Comparison of ENCODE assay signal across 27 cellular contexts in genomic region chr13:100648354-100648753, GRCh38. TPM values are rescaled to one million over a fixed set of nuclear protein-coding genes. Genes with fewer than 3 reads are reported as not detected.
DNase-seq lines count a peak whose midpoint lies in the region; ATAC-seq, FAIRE-seq and TF ChIP-seq lines count a peak whose summit lies in the region.
"Had no signal": no experiment of that assay in that cellular context is flagged by ENCODE, and none has a peak within 500 bp of the region (broad histone marks: within the 10 kb centered on the region; RNA-seq: fewer than 3 reads in every experiment).

No MANE protein-coding gene starts in this region.

- H4K20me1 ChIP-seq in HepG2 (ENCODE audit: insufficient read depth, low read length) (no peaks in the 10 kb centered on the region), MM.1S (ENCODE audit: insufficient read depth, low read length) (no peaks in the 10 kb centered on the region)

- WGBS in HepG2 (ENCODE audit: low lambda C conversion rate), result 96% methylated on average over 4 of the region's 4 CpGs
- 89% methylated on average over 4 of the region's 4 CpGs for WGBS in right lobe of liver (ENCODE audit: insufficient coverage, low coverage, low lambda C conversion rate, missing lambda C conversion rate)

- CTCF ChIA-PET in HepG2 (lab: Yijun Ruan, JAX; ENCODE audit: low intra/inter-chr PET ratio, low total read pairs), result no interaction called here

- H3K4me3 ChIP-seq in HepG2 (replicated peaks in 1 of 3; ENCODE audit: insufficient read depth in 1 of 3, low read depth in 2 of 3, low read length in 3 of 3) (no peak overlapping the region), right lobe of liver (no peak overlapping the region), MM.1S (ENCODE audit: low read length) (no peak overlapping the region)
- H3K4me3 ChIP-seq: BLaER1, K562, SJSA1 had no signal

- H3K9me3 ChIP-seq in HepG2 (ENCODE audit: low read length) (no peaks in the 10 kb centered on the region), right lobe of liver (no peaks in the 10 kb centered on the region), MM.1S (replicated peaks; ENCODE audit: insufficient read depth, low read length) (no peaks in the 10 kb centered on the region)
- H3K9me3 ChIP-seq: BLaER1, SJSA1 had no signal

- H3K36me3 ChIP-seq in HepG2 (replicated peaks in 1 of 2; ENCODE audit: control insufficient read depth in 1 of 2, insufficient read depth in 2 of 2, low read length in 2 of 2), result peaks cover under 1 to 3% of the 10 kb centered on the region in 2 experiments; a peak in 3 of 5 replicates
- H3K36me3 ChIP-seq in right lobe of liver, result no peaks in the 10 kb centered on the region
- no peaks in the 10 kb centered on the region; the same call in 1 of the 2 replicates for H3K36me3 ChIP-seq in MM.1S (replicated peaks; ENCODE audit: insufficient read depth, low read length)

- H2AFZ ChIP-seq in HepG2 (ENCODE audit: low read length) (no peak overlapping the region), MM.1S (ENCODE audit: low read length) (no peak overlapping the region)

- no peaks in the 10 kb centered on the region for H3F3A ChIP-seq in MM.1S (ENCODE audit: insufficient read depth, low read length)

- TF ChIP-seq RAD21 in HepG2 (CRISPR knock-in tag; IDR thresholded peaks at IDR 0.05), result no peak

- H3K27me3 ChIP-seq in HepG2 (ENCODE audit: control insufficient read depth in 1 of 2, insufficient read depth in 2 of 2, low read length in 2 of 2), result no peaks in the 10 kb centered on the region
- H3K27me3 ChIP-seq in right lobe of liver, result no peaks in the 10 kb centered on the region
- no peaks in the 10 kb centered on the region for H3K27me3 ChIP-seq in MM.1S (replicated peaks; ENCODE audit: insufficient read depth, low read length)
- H3K27me3 ChIP-seq: BLaER1, SJSA1 had no signal

- no peak overlapping the region for H3K9ac ChIP-seq in HepG2 (ENCODE audit: insufficient read depth, low read depth, low read length)
- no peak overlapping the region for H3K9ac ChIP-seq in MM.1S (ENCODE audit: low read length)
- H3K9ac ChIP-seq: BLaER1 had no signal

- H3K4me1 ChIP-seq in HepG2 (ENCODE audit: insufficient read depth, low read length) (no peaks in the 10 kb centered on the region), right lobe of liver (no peaks in the 10 kb centered on the region), MM.1S (ENCODE audit: low read length) (no peaks in the 10 kb centered on the region)
- H3K4me1 ChIP-seq: SJSA1 had no signal

- H3K27ac ChIP-seq in HepG2 (ENCODE audit: extremely low read length, insufficient read depth, low read length), result no peak overlapping the region
- H3K27ac ChIP-seq in right lobe of liver, result no peak overlapping the region
- H3K27ac ChIP-seq in MM.1S (ENCODE audit: low read length), result no peak overlapping the region
- H3K27ac ChIP-seq: BLaER1, HL-60, SJSA1 had no signal

- POLR2A ChIA-PET in HepG2 (lab: Yijun Ruan, JAX), result no interaction called here

- no peaks in the 10 kb centered on the region for H3K9me2 ChIP-seq in MM.1S (replicated peaks; ENCODE audit: insufficient read depth, low read length)

- H3K79me2 ChIP-seq in HepG2 (ENCODE audit: insufficient read depth, low read length), result no peaks in the 10 kb centered on the region
- no peaks in the 10 kb centered on the region for H3K79me2 ChIP-seq in MM.1S (ENCODE audit: low read length)

- no peak for DNase-seq in HepG2 (ENCODE audit: low spot score)
- DNase-seq in right lobe of liver, result no peak
- peak; percentile 66 for DNase-seq in dermis blood vessel endothelial cell
- peak; percentile 27 for DNase-seq in foreskin melanocyte
- no peak for DNase-seq in NK-92 treated with Interleukin-12 subunit alpha and Interleukin-12 subunit beta, amount 100 ng/mL, for 24 hours (lab: John Stamatoyannopoulos, UW)
- no peak for DNase-seq in hepatic stellate cell (ENCODE audit: low spot score)
- no peak for DNase-seq in MM.1S
- DNase-seq: 8988T; ACHN; CD4-positive, CD25-positive, alpha-beta regulatory T cell; DMS153; Kasumi-1; NCI-H1048; NCI-H1417; NCI-H1694; NCI-H2029 treated with DMSO at 0.1 percent for 48 hours; NCI-H446 treated with DMSO at 0.1 percent for 48 hours; NCI-H526; NCI-H82; Right ventricle myocardium superior; RPMI8226 had no signal

- TF ChIP-seq EP300 in HepG2 (IDR thresholded peaks at IDR 0.05; ENCODE audit: low read depth in 2 of 2, low read length in 2 of 2) (no peak), HepG2 (CRISPR knock-in tag; IDR thresholded peaks at IDR 0.05; ENCODE audit: borderline replicate concordance) (no peak)

- ATAC-seq in HepG2, result no peak
- no peak for ATAC-seq in right lobe of liver
- no peak for ATAC-seq in GM21367 (IDR thresholded peaks at IDR 0.05; ENCODE audit: unreplicated experiment)
- ATAC-seq: K562 had no signal

- no TSS peak for BruUV-seq in HepG2 (replicated peaks; lab: Mats Ljungman, UMichigan)

- TF ChIP-seq CTCF in HepG2 (CRISPR knock-in tag; IDR thresholded peaks at IDR 0.05), result no peak
- no peak for TF ChIP-seq CTCF in right lobe of liver (IDR thresholded peaks at IDR 0.05)
- TF ChIP-seq CTCF in MM.1S (IDR thresholded peaks at IDR 0.05; ENCODE audit: low read length), result no peak

- H3K4me2 ChIP-seq in HepG2 (ENCODE audit: low read depth, low read length) (no peak overlapping the region), MM.1S (ENCODE audit: low read depth, low read length) (no peak overlapping the region)
- H3K4me2 ChIP-seq: BLaER1 had no signal

- intact Hi-C loops in HepG2 (cut with micrococcal nuclease; ENCODE audit: unreplicated experiment) (no loop called here), right lobe of liver (cut with DNase I) (no loop called here)

- in situ Hi-C loops in HepG2 (cut with HindIII; ENCODE audit: extremely low pct_ligation_motif_present, low pct_unique_long_range_greater_than_20kb), result no loop called here

- no peak for FAIRE-seq in HepG2 (lab: Jason Lieb, UNC)
- FAIRE-seq: H54, K562 had no signal

- TF ChIP-seq POLR2A in HepG2 (IDR thresholded peaks at IDR 0.05; ENCODE audit: insufficient read depth in 1 of 2, low read depth in 2 of 2, low read length in 2 of 2) (no peak), right lobe of liver (IDR thresholded peaks at IDR 0.05) (no peak)

TF ChIP-seq in HepG2, 621 proteins besides CTCF, POLR2A, EP300 and RAD21 (continues in another document):
- TF ChIP-seq ZNF253 (CRISPR knock-in tag; IDR thresholded peaks at IDR 0.05; ENCODE audit: borderline replicate concordance), result no peak

RNA-seq across cellular contexts. Expression of gene TMTC4, which starts 26.2 kb away (rescaled TPM):
- total RNA-seq in HepG2 (2016; rRNA removed; fragmentation: Illumina TruSeq; extraction: Trizol) (16.2 and 22.6 TPM in 2 replicates), right lobe of liver (10 to 100 TPM; 10.7 to 17.9 (median 14.1) TPM), dermis blood vessel endothelial cell (20.1 and 44.8 TPM in 2 replicates)
- 8.7 and 10.1 TPM in 2 replicates for total RNA-seq in HepG2 (2016; cell fraction: cytosol; rRNA removed; fragmentation: Illumina TruSeq; extraction: Trizol; ENCODE audit: low read depth)
- 16.0 and 25.1 TPM in 2 replicates for total RNA-seq in HepG2 (2016; cell fraction: insoluble cytoplasmic fraction; rRNA removed; fragmentation: Illumina TruSeq; extraction: Trizol)
- total RNA-seq in HepG2 (2016; cell fraction: membrane; rRNA removed; fragmentation: Illumina TruSeq; extraction: Trizol), result 20.3 and 21.0 TPM in 2 replicates
- 30.2 and 35.0 TPM in 2 replicates for total RNA-seq in HepG2 (2016; cell fraction: nucleus; rRNA removed; fragmentation: Illumina TruSeq; extraction: Trizol)
- polyA plus RNA-seq in HepG2 (2011; rRNA removed), result 14.4 and 16.0 TPM in 2 replicates
- 13.7 and 14.9 TPM in 2 replicates for polyA plus RNA-seq in HepG2 (2011; cell fraction: cytosol; rRNA removed)
- 35.7 and 38.1 TPM in 2 replicates for polyA plus RNA-seq in HepG2 (2011; cell fraction: nucleus; rRNA removed)
- polyA plus RNA-seq in HepG2 (2012), result 14.3 and 16.3 TPM in 2 replicates
- polyA plus RNA-seq in HepG2 (2016; cell fraction: cytosol; fragmentation: Illumina TruSeq; extraction: Trizol; ENCODE audit: low read depth), result 6.3 and 7.8 TPM in 2 replicates
- polyA plus RNA-seq in HepG2 (2016; cell fraction: insoluble cytoplasmic fraction; fragmentation: Illumina TruSeq; extraction: Trizol; ENCODE audit: low read depth), result 11.4 and 13.2 TPM in 2 replicates
- polyA plus RNA-seq in HepG2 (2016; cell fraction: membrane; fragmentation: Illumina TruSeq; extraction: Trizol; ENCODE audit: low read depth), result 12.5 and 12.8 TPM in 2 replicates
- 30.9 and 32.8 TPM in 2 replicates for polyA plus RNA-seq in HepG2 (2016; cell fraction: nucleus; fragmentation: Illumina TruSeq; extraction: Trizol; ENCODE audit: insufficient read depth, low read depth)
- 21.4 and 23.9 TPM in 2 replicates for polyA minus RNA-seq in HepG2 (2011; rRNA and poly(A)+ RNA removed; ENCODE audit: low replicate concordance)
- polyA minus RNA-seq in HepG2 (2011; cell fraction: cytosol; rRNA and poly(A)+ RNA removed), result 13.1 and 14.7 TPM in 2 replicates
- 33.5 and 38.2 TPM in 2 replicates for polyA minus RNA-seq in HepG2 (2011; cell fraction: nucleus; rRNA and poly(A)+ RNA removed)

RNA-seq across cellular contexts. Expression of gene GGACT, which starts 59.8 kb away (rescaled TPM):
- 1.6 and 1.9 TPM in 2 replicates for total RNA-seq in HepG2 (2016; rRNA removed; fragmentation: Illumina TruSeq; extraction: Trizol)
- total RNA-seq in HepG2 (2016; cell fraction: cytosol; rRNA removed; fragmentation: Illumina TruSeq; extraction: Trizol; ENCODE audit: low read depth), result 0.88 and 1.9 TPM in 2 replicates
- total RNA-seq in HepG2 (2016; cell fraction: insoluble cytoplasmic fraction; rRNA removed; fragmentation: Illumina TruSeq; extraction: Trizol), result 1.3 and 1.8 TPM in 2 replicates
- total RNA-seq in HepG2 (2016; cell fraction: membrane; rRNA removed; fragmentation: Illumina TruSeq; extraction: Trizol), result 2.3 and 2.4 TPM in 2 replicates
- total RNA-seq in HepG2 (2016; cell fraction: nucleus; rRNA removed; fragmentation: Illumina TruSeq; extraction: Trizol), result 0.56 and 0.93 TPM in 2 replicates
- polyA plus RNA-seq in HepG2 (2011; rRNA removed), result 1.7 and 2.3 TPM in 2 replicates
- 1.2 and 1.3 TPM in 2 replicates for polyA plus RNA-seq in HepG2 (2011; cell fraction: cytosol; rRNA removed)
- 0.69 and 0.97 TPM in 2 replicates for polyA plus RNA-seq in HepG2 (2011; cell fraction: nucleus; rRNA removed)
- polyA plus RNA-seq in HepG2 (2012), result 2.7 and 6.4 TPM in 2 replicates
- polyA plus RNA-seq in HepG2 (2016; cell fraction: cytosol; fragmentation: Illumina TruSeq; extraction: Trizol; ENCODE audit: low read depth), result 1.9 and 2.4 TPM in 2 replicates
- polyA plus RNA-seq in HepG2 (2016; cell fraction: insoluble cytoplasmic fraction; fragmentation: Illumina TruSeq; extraction: Trizol; ENCODE audit: low read depth), result 1.7 and 2.2 TPM in 2 replicates
- polyA plus RNA-seq in HepG2 (2016; cell fraction: membrane; fragmentation: Illumina TruSeq; extraction: Trizol; ENCODE audit: low read depth), result 2.2 and 3.9 TPM in 2 replicates
- polyA plus RNA-seq in HepG2 (2016; cell fraction: nucleus; fragmentation: Illumina TruSeq; extraction: Trizol; ENCODE audit: insufficient read depth, low read depth), result 0.39 and 0.98 TPM in 2 replicates
- 0.33 and 0.34 TPM in 2 replicates for polyA minus RNA-seq in HepG2 (2011; rRNA and poly(A)+ RNA removed; ENCODE audit: low replicate concordance)
- polyA minus RNA-seq in HepG2 (2011; cell fraction: cytosol; rRNA and poly(A)+ RNA removed), result 0.18 and 0.40 TPM in 2 replicates
- 1.8 and 2.5 TPM in 2 replicates for polyA minus RNA-seq in HepG2 (2011; cell fraction: nucleus; rRNA and poly(A)+ RNA removed)
- total RNA-seq in right lobe of liver, result 1 to 10 TPM; 4.7 to 9.0 (median 5.9) TPM
- total RNA-seq in dermis blood vessel endothelial cell, result 6.1 and 7.2 TPM in 2 replicates

Comparison
In these comparisons a context has a peak if more than half of its experiments do, and no peak if none do; other contexts are left out.
1. DNase-seq: peak in dermis blood vessel endothelial cell (single experiment) and foreskin melanocyte (single experiment); none in HepG2 (single experiment), right lobe of liver (0 of 3), NK-92 treated with Interleukin-12 subunit alpha and Interleukin-12 subunit beta, amount 100 ng/mL, for 24 hours (single experiment), hepatic stellate cell (single experiment) and MM.1S (single experiment).